In the genomic region with DNA sequence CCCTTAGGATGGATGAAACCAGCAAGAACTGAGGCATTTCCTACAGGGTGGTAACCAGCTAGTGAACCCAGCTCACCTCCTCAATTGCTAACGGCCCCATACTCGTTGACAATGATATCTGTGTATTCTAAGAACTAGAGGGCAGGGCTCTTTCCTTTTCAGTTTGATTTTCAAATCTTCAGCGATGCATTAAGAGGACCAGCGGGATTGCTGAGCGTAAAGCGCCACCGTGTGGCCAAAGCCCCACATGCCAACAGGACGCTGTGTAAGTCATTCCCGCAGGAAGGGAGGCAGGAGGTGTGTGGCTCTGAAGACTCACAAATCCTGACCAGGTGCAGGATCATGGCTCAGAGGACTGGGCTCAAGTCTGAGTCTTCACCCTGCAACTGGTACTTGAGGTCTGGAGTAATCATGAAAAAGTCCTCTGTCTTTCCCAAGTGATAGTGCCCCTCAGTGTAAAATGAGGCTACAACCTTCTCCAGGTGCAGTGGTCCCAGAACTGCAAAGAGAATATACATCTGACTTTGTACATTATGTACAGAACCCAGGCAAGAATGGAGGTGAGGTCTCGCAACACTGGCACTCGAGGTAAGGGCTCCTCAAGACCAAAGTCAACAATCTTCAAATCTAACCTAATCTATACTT, we compare ENCODE assay signal across 9 cellular contexts. TPM values are rescaled to one million over a fixed set of nuclear protein-coding genes. Genes with fewer than 3 reads are reported as not detected.
DNase-seq lines count a peak whose midpoint lies in the region; ATAC-seq lines count a peak whose summit lies in the region.
"Had no signal": no experiment of that assay in that cellular context is flagged by ENCODE, and none has a peak within 500 bp of the region (broad histone marks: within the 10 kb centered on the region; RNA-seq: fewer than 3 reads in every experiment).

No MANE protein-coding gene starts in this region.

- no peak overlapping the region for H2AK5ac ChIP-seq in mesenchymal stem cell (ENCODE audit: low read length, severe bottlenecking)

- H4K91ac ChIP-seq in mesenchymal stem cell (ENCODE audit: low read length), result no peak overlapping the region

- no peaks in the 10 kb centered on the region for H3K27me3 ChIP-seq in effector memory CD4-positive, alpha-beta T cell (replicated peaks; ENCODE audit: control insufficient read depth, insufficient read depth, low read length, poor library complexity, severe bottlenecking)
- peaks cover 9 to 22% of the 10 kb centered on the region in 2 experiments for H3K27me3 ChIP-seq in mesenchymal stem cell (ENCODE audit: control insufficient read depth in 1 of 2, insufficient read depth in 1 of 2, low read length in 2 of 2)

- no peaks in the 10 kb centered on the region for H3K79me1 ChIP-seq in mesenchymal stem cell (replicated peaks; ENCODE audit: low read length, poor library complexity, severe bottlenecking)

- H3K4me3 Mint-ChIP-seq in activated CD4-positive, alpha-beta memory T cell treated with anti-CD3 and anti-CD28 coated beads, Interleukin-2, amount 10 ng/mL, durations not matched to agents 7 days and 5 days, result no peak overlapping the region
- H3K4me3 Mint-ChIP-seq: activated naive CD8-positive, alpha-beta T cell had no signal

- no peaks in the 10 kb centered on the region for H3K36me3 ChIP-seq in effector memory CD4-positive, alpha-beta T cell (ENCODE audit: control insufficient read depth, insufficient read depth, low read length)
- no peaks in the 10 kb centered on the region for H3K36me3 ChIP-seq in mesenchymal stem cell (ENCODE audit: control insufficient read depth in 1 of 2, insufficient read depth in 2 of 2, low read depth in 1 of 2, low read length in 2 of 2)

- peaks cover 16% of the 10 kb centered on the region for H3K27me3 Mint-ChIP-seq in activated CD4-positive, alpha-beta memory T cell treated with anti-CD3 and anti-CD28 coated beads, Interleukin-2, amount 10 ng/mL, durations not matched to agents 7 days and 5 days

- peaks cover 52% of the 10 kb centered on the region for H3K4me1 Mint-ChIP-seq in activated CD4-positive, alpha-beta memory T cell treated with anti-CD3 and anti-CD28 coated beads, Interleukin-2, amount 10 ng/mL, durations not matched to agents 7 days and 5 days

- H3K27ac Mint-ChIP-seq in activated CD4-positive, alpha-beta memory T cell treated with anti-CD3 and anti-CD28 coated beads, Interleukin-2, amount 10 ng/mL, durations not matched to agents 7 days and 5 days, result peak overlapping the region; percentile 70
- H3K27ac Mint-ChIP-seq: activated naive CD8-positive, alpha-beta T cell had no signal

- H2BK12ac ChIP-seq in mesenchymal stem cell (ENCODE audit: low read length in 2 of 2), result no peak overlapping the region

- no peak overlapping the region for H3K4ac ChIP-seq in mesenchymal stem cell (ENCODE audit: low read depth in 1 of 2, low read length in 2 of 2)

- H2AFZ ChIP-seq in mesenchymal stem cell (ENCODE audit: low read depth, low read length), result no peak overlapping the region

- no peak overlapping the region for H3K14ac ChIP-seq in mesenchymal stem cell (ENCODE audit: low read length in 2 of 2)

- H3K9ac ChIP-seq in mesenchymal stem cell (ENCODE audit: low read length), result peak overlapping the region; percentile 48

- H2BK15ac ChIP-seq in mesenchymal stem cell (ENCODE audit: low read depth, poor library complexity, severe bottlenecking), result no peak overlapping the region

- H2BK5ac ChIP-seq in mesenchymal stem cell (ENCODE audit: low read depth, low read length, poor library complexity, severe bottlenecking), result no peak overlapping the region

- ATAC-seq in GM19372 (IDR thresholded peaks at IDR 0.05; ENCODE audit: low read depth, unreplicated experiment), result peak; percentile 74
- ATAC-seq in HG03565 (IDR thresholded peaks at IDR 0.05; ENCODE audit: unreplicated experiment), result peak; percentile 66

- CTCF ChIA-PET in activated CD4-positive, alpha-beta memory T cell treated with anti-CD3 and anti-CD28 coated beads, Interleukin-2, amount 10 ng/mL, durations not matched to agents 7 days and 5 days (lab: Charles Lee), result interaction anchor here (0.6 to 4.0 kb wide), 39 partner anchors 11 to 1379 kb away, joined by 3 to 36 read pairs (median 4); a partner anchor contains a TSS

- no peak overlapping the region for H4K8ac ChIP-seq in mesenchymal stem cell (ENCODE audit: low read length)

- H3K36me3 Mint-ChIP-seq in activated CD4-positive, alpha-beta memory T cell treated with anti-CD3 and anti-CD28 coated beads, Interleukin-2, amount 10 ng/mL, durations not matched to agents 7 days and 5 days (ENCODE audit: low read depth), result no peaks in the 10 kb centered on the region
- H3K36me3 Mint-ChIP-seq: activated naive CD8-positive, alpha-beta T cell had no signal

- no peak overlapping the region for H2BK120ac ChIP-seq in mesenchymal stem cell (ENCODE audit: low read depth, low read length)

- H3K23ac ChIP-seq in mesenchymal stem cell (ENCODE audit: low read length in 2 of 2), result no peak overlapping the region

- H3K4me2 ChIP-seq in mesenchymal stem cell (ENCODE audit: low read length, poor library complexity, severe bottlenecking), result no peak overlapping the region

- H3K4me1 ChIP-seq in effector memory CD4-positive, alpha-beta T cell (ENCODE audit: control insufficient read depth, insufficient read depth, low read length, poor library complexity, severe bottlenecking), result no peaks in the 10 kb centered on the region
- peaks cover 4% of the 10 kb centered on the region for H3K4me1 ChIP-seq in mesenchymal stem cell (ENCODE audit: control insufficient read depth, insufficient read depth, low read depth, low read length)

- no peak overlapping the region for H3K4me3 ChIP-seq in effector memory CD4-positive, alpha-beta T cell (ENCODE audit: insufficient read depth, low read depth, low read length, poor library complexity, severe bottlenecking)
- H3K4me3 ChIP-seq in mesenchymal stem cell (ENCODE audit: insufficient read depth in 1 of 2, low read depth in 1 of 2, low read length in 2 of 2), result no peak overlapping the region

- H3K27ac ChIP-seq in effector memory CD4-positive, alpha-beta T cell (ENCODE audit: insufficient read depth, low read length, poor library complexity, severe bottlenecking), result no peak overlapping the region
- no peak overlapping the region for H3K27ac ChIP-seq in mesenchymal stem cell (ENCODE audit: low read length, poor library complexity, severe bottlenecking)

- POLR2A ChIA-PET in activated CD4-positive, alpha-beta memory T cell treated with anti-CD3 and anti-CD28 coated beads, Interleukin-2, amount 10 ng/mL, durations not matched to agents 7 days and 5 days (lab: Charles Lee), result interaction anchor here (0.9 to 1.5 kb wide), 9 partner anchors 14 to 1627 kb away, joined by 3 to 5 read pairs (median 4); a partner anchor contains a TSS

- DNase-seq in CD1c-positive myeloid dendritic cell (ENCODE audit: extremely low spot score) (peak; percentile 84), NCI-H774 (lab: John Stamatoyannopoulos, UW) (peak; percentile 57), mesenchymal stem cell (peak; percentile 74)
- DNase-seq in activated CD4-positive, alpha-beta memory T cell treated with anti-CD3 and anti-CD28 coated beads, Interleukin-2, amount 10 ng/mL, durations not matched to agents 7 days and 5 days, result peak; percentile 84
- peak; percentile 32 to 58 (median 40) for DNase-seq in effector memory CD4-positive, alpha-beta T cell
- peak; percentile 48 to 55 for DNase-seq in stimulated activated CD8-positive, alpha-beta memory T cell treated with anti-CD3 and anti-CD28 coated beads, Interleukin-15, amount 100 ng/mL, for 48 hours (ENCODE audit: low read depth in 2 of 2)

- 9% methylated on average over 9 of the region's 11 CpGs for WGBS in mesenchymal stem cell

- no peaks in the 10 kb centered on the region for H3K9me3 Mint-ChIP-seq in activated CD4-positive, alpha-beta memory T cell treated with anti-CD3 and anti-CD28 coated beads, Interleukin-2, amount 10 ng/mL, durations not matched to agents 7 days and 5 days

- H3K18ac ChIP-seq in mesenchymal stem cell (ENCODE audit: low read depth in 1 of 2, low read length in 2 of 2), result no peak overlapping the region

- H3K9me3 ChIP-seq in effector memory CD4-positive, alpha-beta T cell (ENCODE audit: control insufficient read depth, low read length), result no peaks in the 10 kb centered on the region
- no peaks in the 10 kb centered on the region for H3K9me3 ChIP-seq in mesenchymal stem cell (ENCODE audit: control insufficient read depth, low read length)

RNA-seq across cellular contexts. Expression of a gene that starts 40.9 kb away (rescaled TPM):
- not detected for total RNA-seq in activated CD4-positive, alpha-beta memory T cell treated with anti-CD3 and anti-CD28 coated beads, Interleukin-2, amount 10 ng/mL, durations not matched to agents 7 days and 5 days
- not detected for polyA plus RNA-seq in mesenchymal stem cell (2013, experiment 1 of 2)
- not detected for polyA plus RNA-seq in mesenchymal stem cell (2013, experiment 2 of 2)
